ENCODE assay signal across 24 cellular contexts in the genomic region with DNA sequence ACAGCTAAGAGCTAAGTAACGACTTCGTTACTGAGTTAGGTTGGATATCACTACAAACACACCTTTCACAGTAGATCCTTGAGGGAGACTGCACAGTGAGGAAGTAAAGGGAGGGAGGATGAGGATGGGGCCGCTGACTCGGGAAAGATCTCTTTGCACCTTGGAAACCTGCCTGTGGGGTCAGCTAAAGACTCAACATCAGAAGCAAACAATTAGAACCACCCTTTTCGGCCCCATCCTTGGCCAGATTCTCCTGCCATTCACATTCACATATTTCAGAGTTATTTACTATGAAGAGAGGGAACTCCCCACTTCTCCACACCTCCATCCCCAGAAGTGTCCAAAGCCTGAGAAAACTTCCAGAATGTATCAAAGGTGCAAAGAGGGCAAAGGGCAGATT. TPM values are rescaled to one million over a fixed set of nuclear protein-coding genes. Genes with fewer than 3 reads are reported as not detected.
"Had no signal": no experiment of that assay in that cellular context is flagged by ENCODE, and none has a peak within 500 bp of the region (broad histone marks: within the 10 kb centered on the region; RNA-seq: fewer than 3 reads in every experiment).

No MANE protein-coding gene starts in this region.

- H3K27me3 Mint-ChIP-seq: activated CD4-positive, alpha-beta T cell treated with anti-CD3 and anti-CD28 coated beads, Interleukin-2, amount 10 ng/mL, durations not matched to agents 7 days and 5 days; activated CD8-positive, alpha-beta memory T cell treated with anti-CD3 and anti-CD28 coated beads, Interleukin-2, amount 10 ng/mL, durations not matched to agents 7 days and 5 days; naive B cell; stimulated activated naive CD8-positive, alpha-beta T cell treated with anti-CD3 and anti-CD28 coated beads, Interleukin-15, Interleukin-2, amounts not matched to agents 100 ng/mL and 50 ng/mL, for 24 hours had no signal

- ATAC-seq: activated CD8-positive, alpha-beta memory T cell treated with anti-CD3 and anti-CD28 coated beads, Interleukin-2, amount 10 ng/mL, durations not matched to agents 7 days and 5 days; activated CD8-positive, alpha-beta T cell treated with anti-CD3 and anti-CD28 coated beads, Interleukin-2, amount 10 ng/mL, durations not matched to agents 7 days and 5 days; activated naive CD4-positive, alpha-beta T cell treated with anti-CD3 and anti-CD28 coated beads, Interleukin-2, amount 50 U/mL, for 72 hours; left ventricle myocardium superior; right cardiac atrium; upper lobe of right lung had no signal

- H3K36me3 Mint-ChIP-seq: activated CD8-positive, alpha-beta memory T cell treated with anti-CD3 and anti-CD28 coated beads, Interleukin-2, amount 10 ng/mL, durations not matched to agents 7 days and 5 days had no signal

- H3K9me3 ChIP-seq: breast epithelium, esophagus squamous epithelium, spleen, thyroid gland, upper lobe of right lung had no signal

- DNase-seq: activated CD4-positive, alpha-beta T cell treated with anti-CD3 and anti-CD28 coated beads for 1 hour; activated CD4-positive, alpha-beta T cell treated with anti-CD3 and anti-CD28 coated beads, Interleukin-2, amount 10 ng/mL, durations not matched to agents 7 days and 5 days; activated CD8-positive, alpha-beta memory T cell treated with anti-CD3 and anti-CD28 coated beads, Interleukin-2, amount 10 ng/mL, durations not matched to agents 7 days and 5 days; activated CD8-positive, alpha-beta T cell treated with anti-CD3 and anti-CD28 coated beads, Interleukin-2, amount 10 ng/mL, durations not matched to agents 7 days and 5 days; activated naive CD4-positive, alpha-beta T cell; activated T-cell treated with anti-CD3 and anti-CD28 coated beads, Interleukin-2, amount 50 U/mL, for 48 hours; cerebellar nuclear complex; cortex of kidney; esophagus squamous epithelium; glutamatergic neuron; islet precursor cell; left ventricle myocardium superior; naive B cell; stimulated activated CD4-positive, alpha-beta T cell treated with anti-CD3 and anti-CD28 coated beads, Interleukin-2, amount 100 ng/mL, for 48 hours; T-helper 2 cell; thyroid gland; upper lobe of right lung had no signal

- H3K27ac Mint-ChIP-seq: activated CD4-positive, alpha-beta T cell treated with anti-CD3 and anti-CD28 coated beads, Interleukin-2, amount 10 ng/mL, durations not matched to agents 7 days and 5 days; activated CD8-positive, alpha-beta memory T cell treated with anti-CD3 and anti-CD28 coated beads, Interleukin-2, amount 10 ng/mL, durations not matched to agents 7 days and 5 days; activated CD8-positive, alpha-beta T cell treated with anti-CD3 and anti-CD28 coated beads, Interleukin-2, amount 10 ng/mL, durations not matched to agents 7 days and 5 days; activated naive CD4-positive, alpha-beta T cell treated with anti-CD3 and anti-CD28 coated beads, Interleukin-2, amount 50 U/mL, for 72 hours; stimulated activated naive CD8-positive, alpha-beta T cell treated with anti-CD3 and anti-CD28 coated beads, Interleukin-15, Interleukin-2, amounts not matched to agents 100 ng/mL and 50 ng/mL, for 24 hours had no signal

- H3K4me3 ChIP-seq: breast epithelium, esophagus squamous epithelium, spleen, thyroid gland, upper lobe of right lung had no signal

- H3K4me1 Mint-ChIP-seq: activated CD8-positive, alpha-beta memory T cell treated with anti-CD3 and anti-CD28 coated beads, Interleukin-2, amount 10 ng/mL, durations not matched to agents 7 days and 5 days had no signal

- H3K4me1 ChIP-seq: breast epithelium, esophagus squamous epithelium, spleen, thyroid gland, upper lobe of right lung had no signal

- H3K27ac ChIP-seq: breast epithelium, esophagus squamous epithelium, spleen, thyroid gland, upper lobe of right lung had no signal

- FAIRE-seq: frontal cortex had no signal

- H3K9me3 Mint-ChIP-seq: activated CD4-positive, alpha-beta T cell treated with anti-CD3 and anti-CD28 coated beads, Interleukin-2, amount 10 ng/mL, durations not matched to agents 7 days and 5 days; activated naive CD4-positive, alpha-beta T cell treated with anti-CD3 and anti-CD28 coated beads, Interleukin-2, amount 50 U/mL, for 72 hours; naive B cell; stimulated activated naive CD8-positive, alpha-beta T cell treated with anti-CD3 and anti-CD28 coated beads, Interleukin-15, Interleukin-2, amounts not matched to agents 100 ng/mL and 50 ng/mL, for 24 hours had no signal

- H3K4me3 Mint-ChIP-seq: activated CD4-positive, alpha-beta T cell treated with anti-CD3 and anti-CD28 coated beads, Interleukin-2, amount 10 ng/mL, durations not matched to agents 7 days and 5 days; activated CD8-positive, alpha-beta memory T cell treated with anti-CD3 and anti-CD28 coated beads, Interleukin-2, amount 10 ng/mL, durations not matched to agents 7 days and 5 days; activated CD8-positive, alpha-beta T cell treated with anti-CD3 and anti-CD28 coated beads, Interleukin-2, amount 10 ng/mL, durations not matched to agents 7 days and 5 days; naive B cell; stimulated activated naive CD8-positive, alpha-beta T cell treated with anti-CD3 and anti-CD28 coated beads, Interleukin-15, Interleukin-2, amounts not matched to agents 100 ng/mL and 50 ng/mL, for 24 hours had no signal

- H3K27me3 ChIP-seq: breast epithelium, esophagus squamous epithelium, spleen, thyroid gland, upper lobe of right lung had no signal

RNA-seq across cellular contexts. Expression of a gene that starts 47.1 kb away (rescaled TPM):
- total RNA-seq: activated CD4-positive, alpha-beta T cell treated with anti-CD3 and anti-CD28 coated beads, Interleukin-2, amount 10 ng/mL, durations not matched to agents 7 days and 5 days; activated CD8-positive, alpha-beta memory T cell treated with anti-CD3 and anti-CD28 coated beads, Interleukin-2, amount 10 ng/mL, durations not matched to agents 7 days and 5 days; activated CD8-positive, alpha-beta T cell treated with anti-CD3 and anti-CD28 coated beads, Interleukin-2, amount 10 ng/mL, durations not matched to agents 7 days and 5 days; activated naive CD4-positive, alpha-beta T cell treated with anti-CD3 and anti-CD28 coated beads, Interleukin-2, amount 50 U/mL, for 72 hours; breast epithelium; esophagus squamous epithelium; left ventricle myocardium superior; lung microvascular endothelial cell; right cardiac atrium; spleen; thyroid gland; upper lobe of right lung had no signal
- polyA plus RNA-seq: right cardiac atrium had no signal
